Comparison of ENCODE assay signal across 17 cellular contexts in the genomic region with DNA sequence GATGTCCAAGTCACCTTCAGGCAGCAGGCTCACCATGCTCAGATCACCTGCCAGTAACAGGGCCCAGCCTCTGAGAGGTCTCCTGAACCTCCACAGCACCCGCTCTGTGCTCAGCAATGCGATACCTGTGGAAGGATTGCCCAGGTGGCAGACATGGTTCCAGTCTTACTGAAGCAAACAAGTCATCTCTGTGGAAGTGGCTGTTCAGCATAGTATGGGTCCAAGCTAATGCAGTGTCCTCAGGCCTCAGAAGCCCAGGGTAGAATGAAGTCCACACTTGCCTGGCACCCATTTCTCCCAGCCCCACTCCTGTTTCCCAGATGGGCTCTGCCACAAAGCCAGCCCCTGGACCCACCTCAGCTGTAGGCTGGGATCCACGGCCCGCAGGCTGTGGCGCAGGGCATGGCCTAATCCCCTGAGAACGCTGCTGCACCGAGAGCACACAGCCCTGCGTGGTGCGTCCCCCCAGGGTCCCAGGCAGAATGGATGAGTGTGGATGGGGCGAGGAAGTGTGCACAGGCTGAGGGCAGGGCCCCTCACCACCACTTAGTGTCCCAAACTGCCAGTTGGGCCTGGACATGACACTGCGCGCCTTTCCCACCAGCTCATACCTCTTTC.
DNase-seq lines count a peak whose midpoint lies in the region; ATAC-seq, FAIRE-seq and TF ChIP-seq lines count a peak whose summit lies in the region.
"Had no signal": no experiment of that assay in that cellular context is flagged by ENCODE, and none has a peak within 500 bp of the region (broad histone marks: within the 10 kb centered on the region; RNA-seq: fewer than 3 reads in every experiment).

No MANE protein-coding gene starts in this region.

- H3K27me3 ChIP-seq in K562 (ENCODE audit: control insufficient read depth in 2 of 2, insufficient read depth in 2 of 2, low read length in 2 of 2) = no peaks in the 10 kb centered on the region

- peaks cover 21 to 26% of the 10 kb centered on the region in 2 experiments for H3K4me1 ChIP-seq in K562 (replicated peaks in 1 of 2; ENCODE audit: control insufficient read depth in 2 of 2, insufficient read depth in 2 of 2, low read length in 2 of 2)
- no peaks in the 10 kb centered on the region for H3K4me1 ChIP-seq in kidney (ENCODE audit: control insufficient read depth in 1 of 2, insufficient read depth in 1 of 2, low read depth in 1 of 2, low read length in 2 of 2)

- 46% methylated on average over 12 of the region's 12 CpGs for WGBS in K562 (ENCODE audit: insufficient coverage, low coverage, missing lambda C conversion rate)

- no peaks in the 10 kb centered on the region for H3K36me3 ChIP-seq in K562 (ENCODE audit: control insufficient read depth, insufficient read depth, low read length)
- H3K36me3 ChIP-seq in kidney (ENCODE audit: control insufficient read depth in 1 of 2, insufficient read depth in 2 of 2, low read length in 2 of 2) = no peaks in the 10 kb centered on the region

- no peaks in the 10 kb centered on the region for H3K4me1 Mint-ChIP-seq in stimulated activated effector memory CD8-positive, alpha-beta T cell treated with anti-CD3 and anti-CD28 coated beads, Interleukin-12 subunit alpha, Interleukin-12 subunit beta, amount 100 ng/mL, for 72 hours
- H3K4me1 Mint-ChIP-seq: B cell, GM23338, H9 had no signal

- no peak for TF ChIP-seq EP300 in K562 (IDR thresholded peaks at IDR 0.05; ENCODE audit: low read length)

- TSS peak; percentile 86 for BruUV-seq in K562 (replicated peaks; lab: Mats Ljungman, UMichigan)

- no peak for TF ChIP-seq RAD21 in K562 (CRISPR knock-in tag; conservative IDR thresholded peaks at IDR 0.05 in 1 of 2, IDR thresholded peaks at IDR 0.05 in 1 of 2)

- no peaks in the 10 kb centered on the region for H3K9me1 ChIP-seq in K562 (ENCODE audit: control insufficient read depth, insufficient read depth, low read length)

- H2AFZ ChIP-seq in K562 (ENCODE audit: low read depth, low read length) = peak overlapping the region; percentile 91
- H2AFZ ChIP-seq: GM23338 had no signal

- H3K9me3 ChIP-seq in K562 (replicated peaks; ENCODE audit: control insufficient read depth, insufficient read depth, low read depth, low read length) (0 out of 2 replicates have a peak, but pooled peaks cover 3% of the 10 kb centered on the region), kidney (ENCODE audit: control insufficient read depth in 1 of 2, low read length in 2 of 2) (peaks cover 0 to 4% of the 10 kb centered on the region in 2 donors)

- no peak for TF ChIP-seq CTCF in K562 (IDR thresholded peaks at IDR 0.05 in 2 of 3, conservative IDR thresholded peaks at IDR 0.05 in 1 of 3; ENCODE audit: insufficient read depth in 2 of 3, low read depth in 1 of 3, low read length in 3 of 3)
- TF ChIP-seq CTCF in kidney (IDR thresholded peaks at IDR 0.05; ENCODE audit: borderline replicate concordance, extremely low read depth, insufficient read depth) = no peak

- in situ Hi-C loops in K562 (cut with MboI) = no loop called here

- peak overlapping the region; percentile 26 for H3K27ac Mint-ChIP-seq in stimulated activated effector memory CD8-positive, alpha-beta T cell treated with anti-CD3 and anti-CD28 coated beads, Interleukin-12 subunit alpha, Interleukin-12 subunit beta, amount 100 ng/mL, for 72 hours
- H3K27ac Mint-ChIP-seq: B cell; CD4-positive, alpha-beta T cell; GM23338; H9 had no signal

- intact Hi-C loops in K562 (cut with micrococcal nuclease) = no loop called here
- intact Hi-C loops in kidney (cut with DNase I) = no loop called here

- H3K4me3 Mint-ChIP-seq in stimulated activated effector memory CD8-positive, alpha-beta T cell treated with anti-CD3 and anti-CD28 coated beads, Interleukin-12 subunit alpha, Interleukin-12 subunit beta, amount 100 ng/mL, for 72 hours = no peak overlapping the region
- H3K4me3 Mint-ChIP-seq: B cell; CD4-positive, alpha-beta T cell; GM23338; H9 had no signal

- H3K9me3 Mint-ChIP-seq in stimulated activated effector memory CD8-positive, alpha-beta T cell treated with anti-CD3 and anti-CD28 coated beads, Interleukin-12 subunit alpha, Interleukin-12 subunit beta, amount 100 ng/mL, for 72 hours = no peaks in the 10 kb centered on the region
- H3K9me3 Mint-ChIP-seq: CD4-positive, alpha-beta T cell; GM23338; H9 had no signal

- FAIRE-seq in K562 (lab: Jason Lieb, UNC) (no peak), kidney (lab: Jason Lieb, UNC) (no peak)
- FAIRE-seq: A204.1 had no signal

- H3K27ac ChIP-seq in K562 (ENCODE audit: extremely low read depth, low read depth, low read length) = peak overlapping the region; percentile 88
- H3K27ac ChIP-seq in kidney (ENCODE audit: low read depth in 2 of 2, low read length in 2 of 2) = no peak overlapping the region

- DNase-seq in K562 (ENCODE audit: extremely low read depth in 1 of 4, low spot score in 3 of 4) = peak in 2 of 4 experiments; percentile 20 to 22
- peak; percentile 48 for DNase-seq in kidney
- DNase-seq in stimulated activated effector memory CD8-positive, alpha-beta T cell treated with anti-CD3 and anti-CD28 coated beads, Interleukin-12 subunit alpha, Interleukin-12 subunit beta, amount 100 ng/mL, for 72 hours (ENCODE audit: low spot score in 2 of 2) = no peak
- DNase-seq in NOMO-1 treated with dmso at 0.1 percent for 144 hours (lab: John Stamatoyannopoulos, UW; ENCODE audit: unreplicated experiment) = no peak
- no peak for DNase-seq in GF-D8 (lab: John Stamatoyannopoulos, UW)
- no peak for DNase-seq in foreskin melanocyte
- DNase-seq: C1 segment of cervical spinal cord; CD4-positive, alpha-beta T cell; DMS79 treated with DMSO at 0.1 percent for 48 hours; EL; GDM1; H9; IMR-90 had no signal

- POLR2A ChIA-PET in K562 (lab: Yijun Ruan, JAX) = interaction anchor here (0.7 to 3.2 kb wide), 18 partner anchors 10 to 543 kb away, joined by 3 to 21 read pairs (median 4); no protein-coding TSS in a partner anchor

- no peaks in the 10 kb centered on the region for H4K20me1 ChIP-seq in K562 (replicated peaks; ENCODE audit: control insufficient read depth, insufficient read depth, low read length)

- no peaks in the 10 kb centered on the region for H3K79me2 ChIP-seq in K562 (ENCODE audit: control insufficient read depth, insufficient read depth, low read length)

- H3K4me3 ChIP-seq in K562 (peak overlapping the region; percentile 1; the same call in 1 of the 2 replicates), kidney (ENCODE audit: low read length in 2 of 2) (no peak overlapping the region)
- H3K4me3 ChIP-seq: GM23338 had no signal

- H3K9ac ChIP-seq in K562 (ENCODE audit: insufficient read depth in 1 of 2, low read depth in 2 of 2, low read length in 2 of 2) (peak overlapping the region; percentile 67 to 89), kidney (ENCODE audit: low read length in 2 of 2) (no peak overlapping the region)

- peak; percentile 72 for ATAC-seq in K562
- ATAC-seq in stimulated activated effector memory CD8-positive, alpha-beta T cell treated with anti-CD3 and anti-CD28 coated beads, Interleukin-12 subunit alpha, Interleukin-12 subunit beta, amount 100 ng/mL, for 72 hours = peak; percentile 31
- no peak for ATAC-seq in HG02970 (IDR thresholded peaks at IDR 0.05; ENCODE audit: low FRiP score, unreplicated experiment)
- ATAC-seq: GM23338 had no signal

- no peak for TF ChIP-seq POLR2A in K562 (conservative IDR thresholded peaks at IDR 0.05)

- H3K36me3 Mint-ChIP-seq in stimulated activated effector memory CD8-positive, alpha-beta T cell treated with anti-CD3 and anti-CD28 coated beads, Interleukin-12 subunit alpha, Interleukin-12 subunit beta, amount 100 ng/mL, for 72 hours = no peaks in the 10 kb centered on the region

- CTCF ChIA-PET in K562 (lab: Yijun Ruan, JAX; ENCODE audit: low intra/inter-chr PET ratio) = no interaction called here

- H3K4me2 ChIP-seq in K562 (ENCODE audit: insufficient read depth, low read length) = peak overlapping the region; percentile 89
- H3K4me2 ChIP-seq: GM23338 had no signal

TF ChIP-seq in K562, 482 proteins besides CTCF, POLR2A, EP300 and RAD21 (continues in another document):
- no peak for TF ChIP-seq SRSF1 (IDR thresholded peaks at IDR 0.05; ENCODE audit: low read depth, low read length)
- TF ChIP-seq CLOCK (CRISPR knock-in tag; IDR thresholded peaks at IDR 0.05; ENCODE audit: borderline replicate concordance) = no peak
- TF ChIP-seq, protein P1, sequence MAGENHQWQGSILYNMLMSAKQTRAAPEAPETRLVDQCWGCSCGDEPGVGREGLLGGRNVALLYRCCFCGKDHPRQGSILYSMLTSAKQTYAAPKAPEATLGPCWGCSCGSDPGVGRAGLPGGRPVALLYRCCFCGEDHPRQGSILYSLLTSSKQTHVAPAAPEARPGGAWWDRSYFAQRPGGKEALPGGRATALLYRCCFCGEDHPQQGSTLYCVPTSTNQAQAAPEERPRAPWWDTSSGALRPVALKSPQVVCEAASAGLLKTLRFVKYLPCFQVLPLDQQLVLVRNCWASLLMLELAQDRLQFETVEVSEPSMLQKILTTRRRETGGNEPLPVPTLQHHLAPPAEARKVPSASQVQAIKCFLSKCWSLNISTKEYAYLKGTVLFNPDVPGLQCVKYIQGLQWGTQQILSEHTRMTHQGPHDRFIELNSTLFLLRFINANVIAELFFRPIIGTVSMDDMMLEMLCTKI (IDR thresholded peaks at IDR 0.05; ENCODE audit: partially characterized antibody) = no peak

Comparison
In these comparisons a context has a peak if more than half of its experiments do, and no peak if none do; other contexts are left out.
1. H3K9ac ChIP-seq: peak in K562 (2 of 2); none in kidney (0 of 2).